ENCODE assay signal across 8 cellular contexts in the genomic region with DNA sequence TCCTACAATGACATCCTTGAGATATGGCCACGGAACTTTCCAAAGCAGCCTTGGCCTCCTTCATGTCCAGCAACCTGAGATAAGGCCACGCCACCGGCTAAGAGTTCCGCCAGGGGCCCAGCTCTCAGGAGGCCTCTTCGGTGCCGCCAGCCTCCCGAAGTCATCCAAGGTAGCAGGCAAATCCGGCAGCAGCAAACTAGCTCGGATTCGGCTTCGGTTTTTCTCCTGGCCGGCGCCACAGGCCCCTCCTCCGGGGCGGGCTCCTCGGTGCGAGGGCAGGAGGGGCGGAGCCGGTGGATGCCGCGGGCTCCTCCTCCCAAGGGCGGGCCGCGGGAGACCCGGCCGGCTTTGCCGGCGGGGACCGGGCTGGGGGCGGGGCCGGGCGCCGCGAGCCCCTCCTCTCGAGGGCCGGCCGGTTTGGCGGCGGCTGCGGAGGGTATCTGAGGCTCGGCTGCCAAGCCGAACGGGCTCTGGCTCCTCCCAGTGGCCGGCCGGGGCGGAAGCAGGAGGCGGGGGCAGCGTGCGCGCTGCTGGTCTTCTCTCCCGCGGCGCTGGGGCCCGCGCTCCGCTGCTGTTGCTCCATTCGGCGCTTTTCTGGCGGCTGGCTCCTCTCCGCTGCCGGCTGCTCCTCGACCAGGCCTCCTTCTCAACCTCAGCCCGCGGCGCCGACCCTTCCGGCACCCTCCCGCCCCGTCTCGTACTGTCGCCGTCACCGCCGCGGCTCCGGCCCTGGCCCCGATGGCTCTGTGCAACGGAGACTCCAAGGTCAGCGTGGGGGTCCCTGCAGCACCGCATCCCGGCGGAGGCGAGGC. TPM values are rescaled to one million over a fixed set of nuclear protein-coding genes. Genes with fewer than 3 reads are reported as not detected.
DNase-seq lines count a peak whose midpoint lies in the region; ATAC-seq, FAIRE-seq and TF ChIP-seq lines count a peak whose summit lies in the region.

TSS of gene GMPS (plus strand) at position 518 of the 812 bp plus-strand sequence. CDS start at position 739, 221 bp downstream.

- H4K20me1 ChIP-seq in H1 (replicated peaks in 1 of 2; ENCODE audit: control insufficient read depth in 1 of 2, insufficient read depth in 2 of 2, low read length in 2 of 2): peaks cover 6 to 7% of the 10 kb centered on the region in 2 experiments

- no peak within 1 kb of the TSS for H2BK12ac ChIP-seq in H1 (ENCODE audit: low read depth, low read length)

- H3K14ac ChIP-seq in H1 (ENCODE audit: insufficient read length): no peak within 1 kb of the TSS

- H3K27me3 ChIP-seq in Caco-2 (replicated peaks; ENCODE audit: control insufficient read depth, insufficient read depth, low read length): no peaks in the 10 kb centered on the region
- H3K27me3 ChIP-seq in H1 (replicated peaks in 1 of 4; ENCODE audit: control insufficient read depth in 3 of 4, extremely low read depth in 1 of 4, insufficient read depth in 3 of 4, low read length in 3 of 4): no peaks in the 10 kb centered on the region
- H3K27me3 ChIP-seq in mesendoderm (ENCODE audit: insufficient read depth, low read length, poor library complexity): no peaks in the 10 kb centered on the region

- H3K4ac ChIP-seq in H1 (replicated peaks; ENCODE audit: insufficient read length, low read depth, low read length) (peak within 1 kb of the TSS; percentile 96), mesendoderm (ENCODE audit: low read depth, low read length) (peak within 1 kb of the TSS; percentile 71)

- no peak within 1 kb of the TSS for H2BK120ac ChIP-seq in H1 (replicated peaks; ENCODE audit: low read depth, low read length)
- H2BK120ac ChIP-seq in mesendoderm (ENCODE audit: low read depth, low read length): peak within 1 kb of the TSS; percentile 22

- peaks cover 12% of the 10 kb centered on the region for H3K4me1 ChIP-seq in Caco-2
- peaks cover 0 to 5% (median 2%) of the 10 kb centered on the region in 4 experiments; a peak in 3 of 7 replicates for H3K4me1 ChIP-seq in H1 (replicated peaks in 1 of 4; ENCODE audit: control insufficient read depth in 3 of 4, insufficient read depth in 4 of 4, low read length in 3 of 4)
- H3K4me1 ChIP-seq in mesendoderm (ENCODE audit: control insufficient read depth, low read depth, low read length): no peaks in the 10 kb centered on the region

- peaks cover 18 to 43% of the 10 kb centered on the region in 2 experiments for H3K79me2 ChIP-seq in H1 (ENCODE audit: control insufficient read depth in 1 of 2, insufficient read depth in 2 of 2, low read length in 2 of 2)
- H3K79me2 ChIP-seq in mesendoderm (ENCODE audit: control insufficient read depth, insufficient read depth, low read length): peaks cover 36% of the 10 kb centered on the region

- TF ChIP-seq CTCF in Caco-2 (IDR thresholded peaks at IDR 0.05; ENCODE audit: insufficient read depth in 1 of 2, low read depth in 1 of 2, low read length in 1 of 2, severe bottlenecking in 1 of 2, unreplicated experiment in 1 of 2) (peak in 1 of 2 experiments; percentile 54), H1 (IDR thresholded peaks at IDR 0.05; ENCODE audit: control extremely low read depth in 1 of 3, insufficient read depth in 1 of 3, low read depth in 1 of 3, low read length in 3 of 3) (peak; percentile 56 to 71 (median 60))

- H2BK5ac ChIP-seq in H1 (ENCODE audit: low read depth, low read length) (peak within 1 kb of the TSS; percentile 91), mesendoderm (ENCODE audit: low read length) (peak within 1 kb of the TSS; percentile 67)

- CTCF ChIA-PET in Caco-2 (lab: Charles Lee) (interaction anchor here (0.6 to 1.9 kb wide), 10 partner anchors 15 to 168 kb away, joined by 3 to 29 read pairs (median 4); partner anchors contain the start of gene C3orf33), H1 (lab: Charles Lee; ENCODE audit: partially characterized antibody) (interaction anchor here (0.7 to 3.1 kb wide), 13 partner anchors 12 to 120 kb away, joined by 3 to 17 read pairs (median 3); partner anchors contain the start of genes C3orf33 and SLC33A1)

- peak within 1 kb of the TSS; percentile 96 for H4K8ac ChIP-seq in H1 (ENCODE audit: extremely low read depth, insufficient read depth, low read length)
- peak within 1 kb of the TSS; percentile 81 for H4K8ac ChIP-seq in mesendoderm (ENCODE audit: low read depth, low read length)

- BruUV-seq in Caco-2 (replicated peaks; lab: Mats Ljungman, UMichigan): no TSS peak

- no peaks in the 10 kb centered on the region for H3K36me3 ChIP-seq in Caco-2 (ENCODE audit: control insufficient read depth, insufficient read depth, low read length)
- H3K36me3 ChIP-seq in H1 (ENCODE audit: control insufficient read depth in 2 of 4, insufficient read depth in 4 of 4, low read length in 3 of 4): no peaks in the 10 kb centered on the region
- no peaks in the 10 kb centered on the region for H3K36me3 ChIP-seq in mesendoderm (ENCODE audit: control insufficient read depth, insufficient read depth, low read length)

- H3K27me3 Mint-ChIP-seq in Caco-2 (ENCODE audit: insufficient read depth, unreplicated experiment): no peaks in the 10 kb centered on the region

- H3K23ac ChIP-seq in H1 (ENCODE audit: insufficient read length): no peak within 1 kb of the TSS
- H3K23ac ChIP-seq in mesendoderm (ENCODE audit: low read length): peak within 1 kb of the TSS; percentile 86

- H3K23me2 ChIP-seq in H1 (ENCODE audit: low read depth, low read length): peaks cover 6% of the 10 kb centered on the region

- TF ChIP-seq EP300 in H1 (IDR thresholded peaks at IDR 0.05; ENCODE audit: borderline replicate concordance in 1 of 2, low read depth in 2 of 2, low read length in 2 of 2): no peak

- peak within 1 kb of the TSS; percentile 97 for H3K4me3 Mint-ChIP-seq in Caco-2 (ENCODE audit: unreplicated experiment)

- H3K36me3 Mint-ChIP-seq in Caco-2 (ENCODE audit: insufficient read depth, unreplicated experiment): peaks cover 4% of the 10 kb centered on the region

- FAIRE-seq in HTR-8/SVneo (lab: Jason Lieb, UNC) (peak; percentile 60), H1 (lab: Jason Lieb, UNC) (no peak)

- TF ChIP-seq RAD21 in H1 (IDR thresholded peaks at IDR 0.05 in 1 of 2, conservative IDR thresholded peaks at IDR 0.05 in 1 of 2; ENCODE audit: low read depth in 2 of 2, low read length in 2 of 2): peak; percentile 75 to 83

- H3K9me3 ChIP-seq in Caco-2 (no peaks in the 10 kb centered on the region), H1 (ENCODE audit: insufficient read depth in 2 of 2, low read depth in 1 of 2, low read length in 1 of 2) (no peaks in the 10 kb centered on the region)

- peak within 1 kb of the TSS; percentile 77 to 83 for H3K4me2 ChIP-seq in H1 (ENCODE audit: insufficient read depth in 1 of 2, low read depth in 2 of 2, low read length in 2 of 2)
- H3K4me2 ChIP-seq in mesendoderm (ENCODE audit: low read length): peak within 1 kb of the TSS; percentile 60

- H3K4me1 Mint-ChIP-seq in Caco-2 (ENCODE audit: low read depth, unreplicated experiment): no peaks in the 10 kb centered on the region

- POLR2A ChIA-PET in Caco-2 (lab: Charles Lee) (interaction anchor here (0.9 to 2.3 kb wide), 3 partner anchors 16 to 121 kb away, joined by 4 to 11 read pairs (median 9); partner anchors contain the start of genes C3orf33 and SLC33A1), H1 (lab: Charles Lee; ENCODE audit: partially characterized antibody) (interaction anchor here (0.8 to 3.6 kb wide), 8 partner anchors 8 to 78 kb away, joined by 3 to 27 read pairs (median 4); partner anchors contain the start of genes C3orf33 and SLC33A1)

- H2BK20ac ChIP-seq in H1 (ENCODE audit: low read length): no peak within 1 kb of the TSS

- intact Hi-C loops in Caco-2 (cut with micrococcal nuclease; ENCODE audit: unreplicated experiment): loop anchor here (1.0 to 2.0 kb wide), 4 partner anchors 16 to 493 kb away; partner anchors contain the start of genes C3orf33 and SLC33A1

- H2AFZ ChIP-seq in H1 (ENCODE audit: low read length): peak within 1 kb of the TSS; percentile 68

- peak within 1 kb of the TSS; percentile 91 for H4K91ac ChIP-seq in H1 (replicated peaks; ENCODE audit: insufficient read length, low read length)

- peak; percentile 94 to 98 for DNase-seq in Caco-2
- DNase-seq in HTR-8/SVneo (ENCODE audit: insufficient read length, low spot score): peak; percentile 86
- peak; percentile 97 for DNase-seq in NOMO-1 treated with DMSO at 0.1 percent for 48 hours (lab: John Stamatoyannopoulos, UW; ENCODE audit: unreplicated experiment)
- DNase-seq in activated CD8-positive, alpha-beta memory T cell treated with anti-CD3 and anti-CD28 coated beads for 48 hours (ENCODE audit: low read depth in 2 of 3, low spot score in 2 of 3): peak; percentile 71 to 96 (median 82)
- peak; percentile 88 to 97 for DNase-seq in H1 (ENCODE audit: low read depth in 1 of 2, low spot score in 2 of 2)
- peak; percentile 97 for DNase-seq in mesendoderm
- peak; percentile 88 for DNase-seq in stimulated activated CD8-positive, alpha-beta memory T cell treated with anti-CD3 and anti-CD28 coated beads, Interleukin-15, amount 100 ng/mL, for 1 hour (ENCODE audit: low read depth)

- H3K9ac ChIP-seq in H1 (replicated peaks in 1 of 4; ENCODE audit: extremely low read depth in 1 of 4, low read depth in 3 of 4, low read length in 3 of 4) (peak within 1 kb of the TSS; percentile 78 to 90 (median 83)), mesendoderm (ENCODE audit: low read length) (peak within 1 kb of the TSS; percentile 82)

- peak within 1 kb of the TSS; percentile 100 for H3K4me3 ChIP-seq in Caco-2 (ENCODE audit: low read depth, low read length)
- peak within 1 kb of the TSS; percentile 77 to 97 (median 88) for H3K4me3 ChIP-seq in H1 (ENCODE audit: extremely low read depth in 1 of 4, insufficient read depth in 2 of 4, low read depth in 3 of 4, low read length in 4 of 4)
- peak within 1 kb of the TSS; percentile 63 for H3K4me3 ChIP-seq in mesendoderm (ENCODE audit: low read length)

- H2AK5ac ChIP-seq in H1 (ENCODE audit: low read depth, low read length): no peak within 1 kb of the TSS
- no peak within 1 kb of the TSS for H2AK5ac ChIP-seq in mesendoderm (ENCODE audit: low read length)

- H3K27ac Mint-ChIP-seq in Caco-2 (ENCODE audit: unreplicated experiment): peak within 1 kb of the TSS; percentile 95

- peak; percentile 89 for ATAC-seq in GM21367 (IDR thresholded peaks at IDR 0.05; ENCODE audit: unreplicated experiment)

- WGBS in H1 (ENCODE audit: extremely low coverage in 1 of 2, insufficient coverage in 1 of 2, insufficient read length in 1 of 2, insufficient replicate concordance in 2 of 2, low coverage in 1 of 2, low lambda C conversion rate in 2 of 2, missing lambda C conversion rate in 1 of 2), 2 experiments: 2% methylated on average over 40 of the region's 83 CpGs; no CpG with 5 or more reads in 1 of the 2 experiments
- WGBS in mesendoderm (ENCODE audit: extremely low coverage, insufficient coverage, low lambda C conversion rate): no CpG with 5 or more reads among the region's 83 CpGs

- H3K18ac ChIP-seq in H1 (ENCODE audit: extremely low read depth, low read length) (peak within 1 kb of the TSS; percentile 78), mesendoderm (ENCODE audit: low read length) (peak within 1 kb of the TSS; percentile 86)

- peak; percentile 84 to 85 for TF ChIP-seq POLR2A in H1 (IDR thresholded peaks at IDR 0.05; ENCODE audit: control extremely low read depth in 1 of 2, low read depth in 2 of 2, low read length in 2 of 2)

- H4K5ac ChIP-seq in H1 (ENCODE audit: insufficient read length, low read depth, low read length) (peak within 1 kb of the TSS; percentile 77), mesendoderm (ENCODE audit: low read length) (no peak within 1 kb of the TSS)

- peak within 1 kb of the TSS; percentile 89; the same call in 1 of the 2 replicates for H3K27ac ChIP-seq in H1 (ENCODE audit: low read depth, low read length)
- peak within 1 kb of the TSS; percentile 92 for H3K27ac ChIP-seq in mesendoderm (ENCODE audit: low read depth, low read length)

- peaks cover 2% of the 10 kb centered on the region; the same call in 1 of the 2 replicates for H3K79me1 ChIP-seq in H1 (ENCODE audit: low read depth, low read length)
- no peaks in the 10 kb centered on the region for H3K79me1 ChIP-seq in mesendoderm (ENCODE audit: low read length)

- H3K56ac ChIP-seq in H1 (replicated peaks; ENCODE audit: insufficient read length, low read depth, low read length) (peak within 1 kb of the TSS; percentile 84), mesendoderm (ENCODE audit: low read length) (peak within 1 kb of the TSS; percentile 100)

- H2BK15ac ChIP-seq in H1 (ENCODE audit: low read length) (no peak within 1 kb of the TSS), mesendoderm (replicated peaks; ENCODE audit: low read depth) (no peak within 1 kb of the TSS)

- no peaks in the 10 kb centered on the region for H3K9me3 Mint-ChIP-seq in Caco-2 (ENCODE audit: unreplicated experiment)

RNA-seq across cellular contexts. Expression of gene GMPS, which starts in this region (rescaled TPM):
- total RNA-seq in Caco-2 (2022): 90.7 and 102 TPM in 2 replicates
- total RNA-seq in H1 (2021; fragmentation: NEBNext Ultra II Directional; extraction: Animal tissue kit (Norgen Biotek cat#: 25700)): 161 and 175 TPM in 2 replicates
- polyA plus RNA-seq in H1 (2011; rRNA removed): 31.4 and 57.7 TPM in 2 replicates
- polyA plus RNA-seq in H1 (2011; cell fraction: cytosol; rRNA removed): 70.8 TPM
- polyA plus RNA-seq in H1 (2011; cell fraction: nucleus; rRNA removed): 20.3 TPM
- polyA plus RNA-seq in H1 (2012, experiment 1 of 2): 97.9 to 219 TPM (median 113 TPM) in 4 replicates
- 21.7 TPM for polyA plus RNA-seq in H1 (2012, experiment 2 of 2)
- polyA plus RNA-seq in H1 (2013, experiment 1 of 2): 106 TPM
- polyA plus RNA-seq in H1 (2013, experiment 2 of 2): 104 TPM
- polyA minus RNA-seq in H1 (2011; rRNA and poly(A)+ RNA removed): 67.4 and 102 TPM in 2 replicates
- polyA minus RNA-seq in H1 (2011; cell fraction: cytosol; rRNA and poly(A)+ RNA removed): 54.7 TPM
- polyA minus RNA-seq in H1 (2011; cell fraction: nucleus; rRNA and poly(A)+ RNA removed): 35.3 TPM
- 121 TPM for polyA plus RNA-seq in mesendoderm (2013, experiment 1 of 2)
- 120 TPM for polyA plus RNA-seq in mesendoderm (2013, experiment 2 of 2)

Comparison
In these comparisons a context has a peak if more than half of its experiments do, and no peak if none do; other contexts are left out.
1. Peak in every context shown above with its lines: DNase-seq, ATAC-seq, H3K4me3 ChIP-seq and H3K27ac ChIP-seq.